8 cellular contexts compared by ENCODE assay signal in the genomic region with DNA sequence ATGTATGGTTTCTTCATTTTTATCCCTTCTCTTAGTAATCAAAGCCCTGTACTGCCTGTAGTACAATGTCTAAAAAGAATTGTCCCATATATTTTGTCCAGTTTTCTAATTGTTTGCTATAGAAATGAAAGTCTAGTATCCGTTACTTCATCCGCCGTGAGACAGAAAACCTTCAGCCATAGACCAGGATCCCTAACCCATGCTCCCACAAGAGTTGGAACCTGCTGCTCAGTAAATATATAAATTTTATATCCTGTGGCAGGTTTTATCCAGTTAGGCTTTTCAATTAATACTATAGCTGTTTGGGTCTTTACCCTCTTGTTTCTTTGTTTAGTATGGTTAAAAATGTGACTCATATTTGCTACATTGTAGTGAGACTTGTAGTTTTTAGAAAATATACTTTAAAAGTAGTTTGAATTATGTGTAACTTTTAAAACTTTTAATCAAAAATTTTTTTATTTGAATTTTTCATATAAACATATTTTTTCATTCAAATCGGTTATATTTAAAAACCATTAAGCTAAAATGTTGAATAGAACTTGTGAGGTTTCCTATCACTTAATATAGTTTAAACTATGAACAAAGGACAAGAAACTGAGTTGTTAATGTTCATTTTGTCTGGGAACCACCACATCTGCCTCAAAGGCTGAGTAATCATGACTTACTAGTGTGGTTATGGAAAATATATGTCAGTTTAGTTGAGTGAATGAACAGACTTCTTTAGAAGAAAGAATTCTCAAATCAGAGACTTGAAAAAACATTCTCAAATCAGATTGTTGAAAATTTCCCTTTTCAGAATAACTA. TPM values are rescaled to one million over a fixed set of nuclear protein-coding genes. Genes with fewer than 3 reads are reported as not detected.
DNase-seq lines count a peak whose midpoint lies in the region; ATAC-seq, FAIRE-seq and TF ChIP-seq lines count a peak whose summit lies in the region.

No MANE protein-coding gene starts in this region.

- H3K36me3 ChIP-seq in MG63 (peaks cover 34% of the 10 kb centered on the region), GM12878 (ENCODE audit: control insufficient read depth in 2 of 2, insufficient read depth in 2 of 2, low read length in 1 of 2) (peaks cover 2 to 6% of the 10 kb centered on the region in 2 experiments; a peak in 1 of 4 replicates), aorta (ENCODE audit: control insufficient read depth in 1 of 2, insufficient read depth in 2 of 2, low read length in 1 of 2) (no peaks in the 10 kb centered on the region)
- H3K36me3 ChIP-seq in naive thymus-derived CD4-positive, alpha-beta T cell (ENCODE audit: control insufficient read depth in 2 of 3, insufficient read depth in 3 of 3, low read length in 3 of 3): peaks cover 0 to 5% (median 0%) of the 10 kb centered on the region in 3 experiments

- peaks cover 5 to 56% (median 11%) of the 10 kb centered on the region in 7 donors for H3K4me1 Mint-ChIP-seq in naive thymus-derived CD4-positive, alpha-beta T cell

- H3K9me3 ChIP-seq in MG63 (peaks cover 6% of the 10 kb centered on the region; the same call in 1 of the 2 replicates), GM12878 (replicated peaks; ENCODE audit: control insufficient read depth, insufficient read depth, low read length) (no peaks in the 10 kb centered on the region; the same call in 1 of the 3 replicates), aorta (ENCODE audit: control insufficient read depth, low read length) (no peaks in the 10 kb centered on the region)
- no peaks in the 10 kb centered on the region for H3K9me3 ChIP-seq in naive thymus-derived CD4-positive, alpha-beta T cell (ENCODE audit: control insufficient read depth in 2 of 3, low read length in 3 of 3)

- POLR2A ChIA-PET in GM12878 (lab: Charles Lee): interaction anchor here (0.5 to 4.0 kb wide), 14 partner anchors 10 to 85 kb away, joined by 3 to 19 read pairs (median 4); no protein-coding TSS in a partner anchor
- POLR2A ChIA-PET in naive thymus-derived CD4-positive, alpha-beta T cell (lab: Charles Lee): interaction anchor here (0.7 to 1.2 kb wide), 3 partner anchors 9 to 101 kb away, joined by 3 read pairs; no protein-coding TSS in a partner anchor

- FAIRE-seq in GM12878 (lab: Jason Lieb, UNC): no peak

- no peaks in the 10 kb centered on the region for H3K27me3 Mint-ChIP-seq in naive thymus-derived CD4-positive, alpha-beta T cell

- RAD21 ChIA-PET in GM12878 (lab: Charles Lee; ENCODE audit: unreplicated experiment): interaction anchor here (0.7 to 5.6 kb wide), 10 partner anchors 9 to 129 kb away, joined by 3 to 51 read pairs (median 16); no protein-coding TSS in a partner anchor

- BruUV-seq in GM12878 (replicated peaks; lab: Mats Ljungman, UMichigan): no TSS peak

- H4K20me1 ChIP-seq in GM12878 (ENCODE audit: control insufficient read depth, insufficient read depth): no peaks in the 10 kb centered on the region

- no peak overlapping the region for H3K4me2 ChIP-seq in GM12878 (ENCODE audit: control insufficient read depth, insufficient read depth)

- intact Hi-C loops in GM12878 (cut with micrococcal nuclease; ENCODE audit: unreplicated experiment): no loop called here
- intact Hi-C loops in naive thymus-derived CD4-positive, alpha-beta T cell (cut with micrococcal nuclease): loop anchor here in 1 of 2 donors (1.0 kb wide), 2 partner anchors 24 to 64 kb away; no protein-coding TSS in a partner anchor
- intact Hi-C loops in aorta (cut with DNase I): no loop called here

- H3K27ac ChIP-seq in GM12878 (ENCODE audit: control insufficient read depth, insufficient read depth): peak overlapping the region; percentile 47
- peak overlapping the region; percentile 35 for H3K27ac ChIP-seq in naive thymus-derived CD4-positive, alpha-beta T cell (ENCODE audit: low read depth, low read length)
- H3K27ac ChIP-seq in aorta (ENCODE audit: low read depth in 1 of 2, low read length in 2 of 2): no peak overlapping the region

- CTCF ChIA-PET in GM12878 (lab: Yijun Ruan, JAX): interaction anchor here (0.6 to 4.9 kb wide), 11 partner anchors 9 to 98 kb away, joined by 3 to 42 read pairs (median 7); no protein-coding TSS in a partner anchor
- CTCF ChIA-PET in naive thymus-derived CD4-positive, alpha-beta T cell (lab: Charles Lee): interaction anchor here (0.6 to 1.8 kb wide), 4 partner anchors 8 to 12 kb away, joined by 3 to 7 read pairs (median 4); no protein-coding TSS in a partner anchor

- peaks cover 12 to 54% (median 34%) of the 10 kb centered on the region in 5 donors for H3K36me3 Mint-ChIP-seq in naive thymus-derived CD4-positive, alpha-beta T cell

- DNase-seq in Caki2 (ENCODE audit: low read depth) (peak; percentile 25), MG63 (no peak), GM12878 (ENCODE audit: low read depth, low spot score) (no peak), NCI-H2081 treated with DMSO at 0.1 percent for 48 hours (lab: John Stamatoyannopoulos, UW) (no peak), NCI-H2029 treated with DMSO at 0.1 percent for 48 hours (lab: John Stamatoyannopoulos, UW) (no peak), aorta (no peak), NCI-H446 treated with DMSO at 0.1 percent for 48 hours (lab: John Stamatoyannopoulos, UW) (no peak)
- no peak for DNase-seq in naive thymus-derived CD4-positive, alpha-beta T cell

- peaks cover 0 to 7% (median 4%) of the 10 kb centered on the region in 11 donors for H3K9me3 Mint-ChIP-seq in naive thymus-derived CD4-positive, alpha-beta T cell

- H3K4me1 ChIP-seq in GM12878 (ENCODE audit: control insufficient read depth, insufficient read depth, low read length) (peaks cover 4% of the 10 kb centered on the region; the same call in 1 of the 2 replicates), aorta (ENCODE audit: control insufficient read depth in 1 of 2, insufficient read depth in 2 of 2, low read length in 2 of 2) (no peaks in the 10 kb centered on the region)
- H3K4me1 ChIP-seq in naive thymus-derived CD4-positive, alpha-beta T cell (ENCODE audit: control insufficient read depth in 2 of 2, insufficient read depth in 2 of 2, low read length in 2 of 2): no peaks in the 10 kb centered on the region

- H3K27me3 ChIP-seq in MG63 (no peaks in the 10 kb centered on the region), GM12878 (replicated peaks in 1 of 2; ENCODE audit: control insufficient read depth in 2 of 2, insufficient read depth in 2 of 2, low read length in 1 of 2) (no peaks in the 10 kb centered on the region), aorta (ENCODE audit: control insufficient read depth in 1 of 2, insufficient read depth in 2 of 2, low read length in 1 of 2) (no peaks in the 10 kb centered on the region)
- no peaks in the 10 kb centered on the region for H3K27me3 ChIP-seq in naive thymus-derived CD4-positive, alpha-beta T cell (ENCODE audit: control insufficient read depth in 2 of 2, insufficient read depth in 2 of 2, low read length in 2 of 2)

- WGBS in GM12878 (ENCODE audit: insufficient coverage, insufficient replicate concordance, low lambda C conversion rate, missing lambda C conversion rate): 94% methylated on average over 4 of the region's 4 CpGs
- 31 to 42% methylated on average over 4 of the region's 4 CpGs for WGBS in aorta, 2 donors

- H3K9ac ChIP-seq in GM12878 (ENCODE audit: control insufficient read depth, insufficient read depth, low read length): no peak overlapping the region

- H3K27ac Mint-ChIP-seq in naive thymus-derived CD4-positive, alpha-beta T cell: peak overlapping the region in 5 of 9 donors; percentile 1 to 94 (median 53)

- no peaks in the 10 kb centered on the region for H3K79me2 ChIP-seq in GM12878 (ENCODE audit: control insufficient read depth, insufficient read depth, low read length)

- no peak for TF ChIP-seq POLR2A in GM12878 (IDR thresholded peaks at IDR 0.05; ENCODE audit: low read depth, low read length)

- no peak overlapping the region for H2AFZ ChIP-seq in GM12878 (ENCODE audit: control insufficient read depth, low read depth, low read length)

- H3K4me3 ChIP-seq in MG63 (peak overlapping the region; percentile 11), GM12878 (no peak overlapping the region), aorta (ENCODE audit: low read length in 2 of 2) (peak overlapping the region in 1 of 2 donors; percentile 41)
- H3K4me3 ChIP-seq in naive thymus-derived CD4-positive, alpha-beta T cell (ENCODE audit: low read length): no peak overlapping the region

- H3K4me3 Mint-ChIP-seq in naive thymus-derived CD4-positive, alpha-beta T cell: peak overlapping the region in 2 of 10 donors; percentile 9 to 73

- 0 out of 4 replicates have a peak, but pooled peaks of 1 of the 2 experiments have one; percentile 29 for TF ChIP-seq EP300 in GM12878 (IDR thresholded peaks at IDR 0.05; ENCODE audit: borderline replicate concordance in 1 of 2, control insufficient read depth in 1 of 2, low read depth in 2 of 2, low read length in 2 of 2)

- SMC1A ChIA-PET in GM12878 (lab: Charles Lee; ENCODE audit: uncharacterized antibody, unreplicated experiment): interaction anchor here (0.6 to 5.6 kb wide), 18 partner anchors 9 to 152 kb away, joined by 3 to 74 read pairs (median 5); no protein-coding TSS in a partner anchor

- in situ Hi-C loops in Caki2 (cut with HindIII; ENCODE audit: low pct_unique_long_range_greater_than_20kb, low sequenced_read_pairs) (no loop called here), GM12878 (cut with MboI) (no loop called here)

- TF ChIP-seq CTCF in GM12878 (IDR thresholded peaks at IDR 0.05 in 2 of 3, conservative IDR thresholded peaks at IDR 0.05 in 1 of 3; ENCODE audit: control insufficient read depth in 2 of 3, extremely low read depth in 1 of 3, insufficient read depth in 1 of 3, low read depth in 3 of 3, low read length in 3 of 3): no peak

- ATAC-seq in GM12878 (peak; percentile 85), aorta (ENCODE audit: low FRiP score) (no peak)
- no peak for ATAC-seq in naive thymus-derived CD4-positive, alpha-beta T cell

- TF ChIP-seq RAD21 in GM12878 (IDR thresholded peaks at IDR 0.05; ENCODE audit: insufficient read depth, low read depth, low read length): no peak

RNA-seq across cellular contexts. Expression of gene VMP1, which starts 54.8 kb away (rescaled TPM):
- 150 and 156 TPM in 2 replicates for total RNA-seq in Caki2 (2014; rRNA removed; shearing (Covaris generic); ENCODE audit: low replicate concordance)
- total RNA-seq in MG63 (2014; rRNA removed; shearing (Covaris generic); ENCODE audit: low replicate concordance): 161 and 190 TPM in 2 replicates
- total RNA-seq in GM12878 (2013; cell fraction: nucleolus; rRNA removed): 475 and 481 TPM in 2 replicates
- total RNA-seq in GM12878 (2014; rRNA removed): 135 and 169 TPM in 2 replicates
- total RNA-seq in GM12878 (2014; rRNA removed; fragmentation: Illumina TruSeq; extraction: Trizol): 150 and 160 TPM in 2 replicates
- 132 and 139 TPM in 2 replicates for total RNA-seq in GM12878 (2021)
- polyA plus RNA-seq in GM12878 (2011; ENCODE audit: low read depth): 49.4 TPM
- 171 and 218 TPM in 2 replicates for polyA plus RNA-seq in GM12878 (2011; rRNA removed)
- 50.7 and 56.0 TPM in 2 replicates for polyA plus RNA-seq in GM12878 (2011; cell fraction: cytosol; rRNA removed)
- 117 and 155 TPM in 2 replicates for polyA plus RNA-seq in GM12878 (2011; cell fraction: nucleus; rRNA removed)
- polyA plus RNA-seq in GM12878 (2012): 54.2 and 94.2 TPM in 2 replicates
- polyA plus RNA-seq in GM12878 (2014; fragmentation: Illumina TruSeq; extraction: Trizol): 121 and 153 TPM in 2 replicates
- polyA plus RNA-seq in GM12878 (2014; fragmentation: Nextera tagmentation; extraction: Ambion mirVana): 100 to 1,000 TPM; 130 to 199 TPM
- polyA plus RNA-seq in GM12878 (2014; rRNA removed): 78.0 and 88.4 TPM in 2 replicates
- polyA plus RNA-seq in GM12878 (2016; fragmentation: Nextera tagmentation; extraction: Ambion mirVana): 100 to 1,000 TPM; 107 to 111 TPM
- polyA minus RNA-seq in GM12878 (2011; rRNA and poly(A)+ RNA removed): 205 and 241 TPM in 2 replicates
- 66.8 and 88.2 TPM in 2 replicates for polyA minus RNA-seq in GM12878 (2011; cell fraction: cytosol; rRNA and poly(A)+ RNA removed)
- polyA minus RNA-seq in GM12878 (2011; cell fraction: nucleus; rRNA and poly(A)+ RNA removed): 262 and 332 TPM in 2 replicates
- total RNA-seq in naive thymus-derived CD4-positive, alpha-beta T cell: 100 to 1,000 TPM in 2 of 5 experiments, 10 to 100 TPM in 3; 70.3 to 370 (median 82.5) TPM
- polyA plus RNA-seq in naive thymus-derived CD4-positive, alpha-beta T cell: 10 to 100 TPM; 42.0 to 48.4 TPM
- 100 to 1,000 TPM; 451 to 507 TPM for total RNA-seq in aorta
- polyA plus RNA-seq in aorta: 100 to 1,000 TPM in 1 of 2 donors, 10 to 100 TPM in 1; 43.3 to 253 TPM

RNA-seq across cellular contexts. Expression of gene PTRH2, which starts 55.0 kb away (rescaled TPM):
- total RNA-seq in Caki2 (2014; rRNA removed; shearing (Covaris generic); ENCODE audit: low replicate concordance): 30.1 and 32.2 TPM in 2 replicates
- total RNA-seq in MG63 (2014; rRNA removed; shearing (Covaris generic); ENCODE audit: low replicate concordance): 38.1 and 40.6 TPM in 2 replicates
- total RNA-seq in GM12878 (2013; cell fraction: nucleolus; rRNA removed): 40.4 and 43.9 TPM in 2 replicates
- total RNA-seq in GM12878 (2014; rRNA removed) (47.0 and 48.7 TPM in 2 replicates), GM12878 (2014; rRNA removed; fragmentation: Illumina TruSeq; extraction: Trizol) (38.3 and 38.8 TPM in 2 replicates), GM12878 (2021) (37.7 and 41.7 TPM in 2 replicates), aorta (10 to 100 TPM; 14.8 to 19.6 TPM)
- polyA plus RNA-seq in GM12878 (2011; ENCODE audit: low read depth): 54.1 TPM
- polyA plus RNA-seq in GM12878 (2011; rRNA removed) (81.6 and 94.8 TPM in 2 replicates), GM12878 (2014; fragmentation: Illumina TruSeq; extraction: Trizol) (73.0 and 84.6 TPM in 2 replicates), GM12878 (2014; fragmentation: Nextera tagmentation; extraction: Ambion mirVana) (100 to 1,000 TPM; 128 to 156 TPM), GM12878 (2014; rRNA removed) (62.5 and 67.5 TPM in 2 replicates), GM12878 (2016; fragmentation: Nextera tagmentation; extraction: Ambion mirVana) (10 to 100 TPM; 58.0 to 59.3 TPM), aorta (10 to 100 TPM; 13.4 to 16.8 TPM)
- 52.3 and 52.9 TPM in 2 replicates for polyA plus RNA-seq in GM12878 (2011; cell fraction: cytosol; rRNA removed)
- polyA plus RNA-seq in GM12878 (2011; cell fraction: nucleus; rRNA removed): 37.9 and 40.9 TPM in 2 replicates
- 37.9 and 44.7 TPM in 2 replicates for polyA plus RNA-seq in GM12878 (2012)
- 33.3 and 49.5 TPM in 2 replicates for polyA minus RNA-seq in GM12878 (2011; rRNA and poly(A)+ RNA removed)
- polyA minus RNA-seq in GM12878 (2011; cell fraction: cytosol; rRNA and poly(A)+ RNA removed): 5.1 and 7.2 TPM in 2 replicates
- 12.6 and 18.2 TPM in 2 replicates for polyA minus RNA-seq in GM12878 (2011; cell fraction: nucleus; rRNA and poly(A)+ RNA removed)
- 10 to 100 TPM in 3 of 5 experiments, 1 to 10 TPM in 2; 6.1 to 24.1 (median 15.0) TPM for total RNA-seq in naive thymus-derived CD4-positive, alpha-beta T cell
- polyA plus RNA-seq in naive thymus-derived CD4-positive, alpha-beta T cell: 10 to 100 TPM; 17.9 to 25.1 TPM

Comparison
In these comparisons a context has a peak if more than half of its experiments do, and no peak if none do; other contexts are left out.
1. H3K27ac ChIP-seq: peak in GM12878 (single experiment) and naive thymus-derived CD4-positive, alpha-beta T cell (single experiment); none in aorta (0 of 2).